9 cellular contexts compared by ENCODE assay signal in the genomic region with DNA sequence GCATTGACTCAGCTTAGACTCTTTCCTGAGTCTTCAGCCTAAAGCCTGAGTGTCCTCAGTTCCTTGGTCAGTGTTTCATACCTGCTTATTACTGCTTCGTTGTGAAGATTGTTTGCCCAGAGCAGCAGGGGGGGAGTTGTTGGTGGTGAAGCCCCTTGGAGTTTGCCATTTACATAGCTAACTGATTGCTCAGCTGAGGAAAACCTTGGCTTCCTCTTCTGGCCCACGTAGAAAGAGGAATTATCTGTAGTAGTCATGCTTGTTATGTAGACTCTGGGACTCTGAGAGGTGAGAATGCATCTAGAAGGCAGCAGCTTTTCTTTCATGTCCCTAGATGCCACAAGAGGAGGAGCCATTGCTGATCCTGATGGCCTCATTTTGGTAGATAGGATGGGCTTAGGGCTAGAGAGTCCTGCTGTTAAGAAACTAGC.
DNase-seq lines count a peak whose midpoint lies in the region; ATAC-seq, FAIRE-seq and TF ChIP-seq lines count a peak whose summit lies in the region.
"Had no signal": no experiment of that assay in that cellular context is flagged by ENCODE, and none has a peak within 500 bp of the region (broad histone marks: within the 10 kb centered on the region; RNA-seq: fewer than 3 reads in every experiment).

No MANE protein-coding gene starts in this region.

- H3K4me3 Mint-ChIP-seq in astrocyte (ENCODE audit: unreplicated experiment): peak overlapping the region; percentile 24
- H3K4me3 Mint-ChIP-seq: activated naive CD8-positive, alpha-beta T cell treated with anti-CD3 and anti-CD28 coated beads for 36 hours had no signal

- H3K79me2 ChIP-seq in astrocyte (ENCODE audit: insufficient read depth, low read length): peaks cover 6% of the 10 kb centered on the region

- H3K9ac ChIP-seq in astrocyte (ENCODE audit: low read length): peak overlapping the region; percentile 0

- H3K4me2 ChIP-seq in astrocyte (ENCODE audit: low read length): peak overlapping the region; percentile 44

- peaks cover 14% of the 10 kb centered on the region for H3K4me1 ChIP-seq in astrocyte (ENCODE audit: insufficient read depth, low read length)

- no peaks in the 10 kb centered on the region for H3K36me3 ChIP-seq in astrocyte (ENCODE audit: insufficient read depth, low read length)

- H3K27me3 ChIP-seq in astrocyte (ENCODE audit: insufficient read depth, low read length): no peaks in the 10 kb centered on the region

- no peaks in the 10 kb centered on the region for H3K9me3 ChIP-seq in astrocyte (ENCODE audit: insufficient read depth, low read depth, low read length)

- peak overlapping the region; percentile 92 for H3K27ac Mint-ChIP-seq in astrocyte (ENCODE audit: unreplicated experiment)
- H3K27ac Mint-ChIP-seq: activated naive CD8-positive, alpha-beta T cell treated with anti-CD3 and anti-CD28 coated beads for 36 hours had no signal

- H3K9me3 Mint-ChIP-seq in astrocyte (ENCODE audit: unreplicated experiment): no peaks in the 10 kb centered on the region
- H3K9me3 Mint-ChIP-seq: activated naive CD8-positive, alpha-beta T cell treated with anti-CD3 and anti-CD28 coated beads for 36 hours had no signal

- H3K36me3 Mint-ChIP-seq in astrocyte (ENCODE audit: low read depth, unreplicated experiment): no peaks in the 10 kb centered on the region
- H3K36me3 Mint-ChIP-seq: activated naive CD8-positive, alpha-beta T cell treated with anti-CD3 and anti-CD28 coated beads for 36 hours had no signal

- peaks cover 30% of the 10 kb centered on the region for H3K4me1 Mint-ChIP-seq in astrocyte (ENCODE audit: low read depth, unreplicated experiment)

- TF ChIP-seq CTCF in astrocyte (IDR thresholded peaks at IDR 0.05; ENCODE audit: insufficient read depth, low read depth, low read length): no peak

- peak; percentile 64 for DNase-seq in DMS79 (lab: John Stamatoyannopoulos, UW)
- DNase-seq in LoVo (ENCODE audit: low spot score): peak; percentile 65
- peak; percentile 94 for DNase-seq in astrocyte (ENCODE audit: low read depth)
- peak; percentile 77 for DNase-seq in kidney tubule cell (ENCODE audit: low spot score)
- no peak for DNase-seq in ureter (ENCODE audit: low spot score)
- no peak for DNase-seq in effector CD8-positive, alpha-beta T cell (lab: John Stamatoyannopoulos, UW)
- DNase-seq: activated naive CD8-positive, alpha-beta T cell treated with anti-CD3 and anti-CD28 coated beads for 36 hours had no signal

- H4K20me1 ChIP-seq in astrocyte (ENCODE audit: insufficient read depth, low read length): peaks cover 4% of the 10 kb centered on the region

- ATAC-seq in GM18907 (IDR thresholded peaks at IDR 0.05; ENCODE audit: unreplicated experiment): no peak
- ATAC-seq in GM21360 (IDR thresholded peaks at IDR 0.05; ENCODE audit: unreplicated experiment): no peak

- peak overlapping the region; percentile 30 for H3K27ac ChIP-seq in astrocyte (ENCODE audit: low read depth, low read length)

- H3K4me3 ChIP-seq in astrocyte (ENCODE audit: insufficient read depth, low read depth, low read length): no peak overlapping the region

- no peaks in the 10 kb centered on the region for H3K27me3 Mint-ChIP-seq in astrocyte (ENCODE audit: low read depth, unreplicated experiment)
- H3K27me3 Mint-ChIP-seq: activated naive CD8-positive, alpha-beta T cell treated with anti-CD3 and anti-CD28 coated beads for 36 hours had no signal

- peak; percentile 75 for FAIRE-seq in astrocyte (lab: Jason Lieb, UNC)

- no peak overlapping the region for H2AFZ ChIP-seq in astrocyte (ENCODE audit: low read depth, low read length)

Comparison
In these comparisons a context has a peak if more than half of its experiments do, and no peak if none do; other contexts are left out.
1. DNase-seq: peak in DMS79 (single experiment), LoVo (single experiment), astrocyte (single experiment) and kidney tubule cell (single experiment); none in ureter (single experiment) and effector CD8-positive, alpha-beta T cell (single experiment).